Comparison of ENCODE assay signal across 27 cellular contexts in genomic region chr16:25317732-25318316, GRCh38.
"Had no signal": no experiment of that assay in that cellular context is flagged by ENCODE, and none has a peak within 500 bp of the region (broad histone marks: within the 10 kb centered on the region; RNA-seq: fewer than 3 reads in every experiment).

No MANE protein-coding gene starts in this region.

- DNase-seq: effector CD8-positive, alpha-beta T cell; foreskin keratinocyte; heart left ventricle; kidney; natural killer cell; occipital lobe; ovary; posterior cingulate gyrus; psoas muscle; right cardiac atrium; sigmoid colon; stimulated activated CD4-positive, alpha-beta T cell treated with anti-CD3 and anti-CD28 coated beads, Interleukin-2, amount 100 ng/mL, for 24 hours; stimulated activated CD4-positive, alpha-beta T cell treated with anti-CD3 and anti-CD28 coated beads, Interleukin-4, amount 100 ng/mL, for 24 hours; stimulated activated naive CD4-positive, alpha-beta T cell treated with Interleukin-2 at 50 U/mL for 16 hours; stomach; thyroid gland; trophoblast cell had no signal

- H3K4me1 ChIP-seq: esophagus muscularis mucosa, foreskin keratinocyte, gastroesophageal sphincter, heart left ventricle, psoas muscle, sigmoid colon, stomach, thyroid gland, vagina had no signal

- H3K4me3 Mint-ChIP-seq: dendritic cell treated with granulocyte-macrophage colony-stimulating factor and Interleukin-4, amounts not matched to agents 40 ng/mL and 50 ng/mL, for 4 days; memory B cell; natural killer cell; stimulated activated effector memory CD8-positive, alpha-beta T cell treated with anti-CD3 and anti-CD28 coated beads, Interleukin-12 subunit alpha, Interleukin-12 subunit beta, amount 100 ng/mL, for 72 hours had no signal

- FAIRE-seq: endothelial cell of umbilical vein had no signal

- H3K4me2 ChIP-seq: hepatocyte had no signal

- H3K79me2 ChIP-seq: hepatocyte had no signal

- H3K27me3 ChIP-seq: esophagus muscularis mucosa, foreskin keratinocyte, hepatocyte, ovary, sigmoid colon, stomach, thyroid gland, vagina had no signal

- H3K27ac Mint-ChIP-seq: dendritic cell treated with granulocyte-macrophage colony-stimulating factor and Interleukin-4, amounts not matched to agents 40 ng/mL and 50 ng/mL, for 4 days; memory B cell; natural killer cell; stimulated activated effector memory CD8-positive, alpha-beta T cell treated with anti-CD3 and anti-CD28 coated beads, Interleukin-12 subunit alpha, Interleukin-12 subunit beta, amount 100 ng/mL, for 72 hours had no signal

- H3K4me3 ChIP-seq: esophagus muscularis mucosa, gastroesophageal sphincter, heart left ventricle, hepatocyte, lung, ovary, psoas muscle, sigmoid colon, stomach, thyroid gland, vagina had no signal

- H2AFZ ChIP-seq: hepatocyte had no signal

- H3K36me3 ChIP-seq: esophagus muscularis mucosa, gastroesophageal sphincter, heart left ventricle, ovary, sigmoid colon, stomach, thyroid gland, vagina had no signal

- H3K36me3 Mint-ChIP-seq: stimulated activated effector memory CD8-positive, alpha-beta T cell treated with anti-CD3 and anti-CD28 coated beads, Interleukin-12 subunit alpha, Interleukin-12 subunit beta, amount 100 ng/mL, for 72 hours had no signal

- H3K9me3 ChIP-seq: thyroid gland had no signal

- ATAC-seq: foreskin keratinocyte; gastroesophageal sphincter; heart left ventricle; left lobe of liver; natural killer cell; psoas muscle; right cardiac atrium; stimulated activated effector memory CD8-positive, alpha-beta T cell treated with anti-CD3 and anti-CD28 coated beads, Interleukin-12 subunit alpha, Interleukin-12 subunit beta, amount 100 ng/mL, for 72 hours had no signal

- H3K27ac ChIP-seq: esophagus muscularis mucosa, foreskin keratinocyte, gastroesophageal sphincter, heart left ventricle, hepatocyte, ovary, psoas muscle, sigmoid colon, stomach, thyroid gland, vagina had no signal

- H3K4me1 Mint-ChIP-seq: memory B cell; natural killer cell; stimulated activated effector memory CD8-positive, alpha-beta T cell treated with anti-CD3 and anti-CD28 coated beads, Interleukin-12 subunit alpha, Interleukin-12 subunit beta, amount 100 ng/mL, for 72 hours had no signal
